Comparison of ENCODE assay signal across 30 cellular contexts in the genomic region with DNA sequence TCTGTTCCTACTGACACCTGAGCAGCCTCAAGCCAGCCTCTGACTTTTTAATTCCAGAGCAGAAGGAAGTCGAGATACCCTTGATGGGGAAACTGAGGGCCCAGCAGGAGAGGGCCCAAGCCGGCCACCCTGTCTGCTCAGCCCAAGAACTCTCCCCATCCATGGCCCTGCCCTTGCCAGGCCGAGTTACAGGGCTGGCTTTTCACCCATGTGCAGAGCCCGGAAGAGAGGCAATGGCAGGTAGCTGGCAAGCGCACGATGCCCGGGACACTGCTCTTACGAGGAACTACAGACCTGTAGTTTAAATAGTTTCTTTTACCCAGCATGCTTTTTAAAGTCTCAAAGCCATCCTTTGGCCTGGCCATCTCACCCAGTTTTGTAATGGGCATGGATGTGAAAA.
"Had no signal": no experiment of that assay in that cellular context is flagged by ENCODE, and none has a peak within 500 bp of the region (broad histone marks: within the 10 kb centered on the region; RNA-seq: fewer than 3 reads in every experiment).

No MANE protein-coding gene starts in this region.

- H3K4me3 Mint-ChIP-seq: natural killer cell treated with Interleukin-12 subunit alpha and Interleukin-12 subunit beta and Interleukin-15 and Interleukin-18, amount 100 ng/mL, for 72 hours; nephron progenitor cell; neural crest cell; stimulated activated effector memory CD8-positive, alpha-beta T cell treated with anti-CD3 and anti-CD28 coated beads, Interleukin-12 subunit alpha, Interleukin-12 subunit beta, amount 100 ng/mL, for 72 hours; stimulated activated naive B cell treated with anti-CD40 and anti-IgM and Interleukin-4, amounts not matched to agents 10 μg/mL and 1 μg/mL and 100 μg/mL, for 72 hours; stimulated activated naive CD8-positive, alpha-beta T cell treated with anti-CD3 and anti-CD28 coated beads, Interleukin-15, Interleukin-2, amounts not matched to agents 100 ng/mL and 50 ng/mL, for 24 hours had no signal

- H3K9ac ChIP-seq: parathyroid adenoma had no signal

- DNase-seq: nephron progenitor cell; nucleus accumbens; ovary; posterior cingulate gyrus; psoas muscle; right cardiac atrium; sigmoid colon; small intestine; stimulated activated CD4-positive, alpha-beta T cell treated with anti-CD3 and anti-CD28 coated beads, Interleukin-15, amount 100 ng/mL, for 24 hours; stimulated activated CD4-positive, alpha-beta T cell treated with anti-CD3 and anti-CD28 coated beads, Interleukin-2, amount 100 ng/mL, for 24 hours; stimulated activated CD4-positive, alpha-beta T cell treated with anti-CD3 and anti-CD28 coated beads, Interleukin-2, amount 100 ng/mL, for 48 hours; stimulated activated CD4-positive, alpha-beta T cell treated with anti-CD3 and anti-CD28 coated beads, Interleukin-4, amount 100 ng/mL, for 24 hours; stimulated activated naive B cell treated with anti-CD40 and anti-IgM and Interleukin-4, amounts not matched to agents 10 μg/mL and 1 μg/mL and 100 μg/mL, for 72 hours; stimulated activated naive CD4-positive, alpha-beta T cell treated with Interleukin-2 at 50 U/mL for 16 hours; stomach; thyroid gland; trophoblast cell; upper lobe of left lung had no signal

- H3K27ac ChIP-seq: neutrophil, ovary, parathyroid adenoma, psoas muscle, sigmoid colon, stomach, thoracic aorta, thyroid gland, tibial nerve, upper lobe of left lung, vagina had no signal

- FAIRE-seq: small intestine, urothelium cell line had no signal

- ATAC-seq: natural killer cell treated with Interleukin-12 subunit alpha and Interleukin-12 subunit beta and Interleukin-15 and Interleukin-18, amount 100 ng/mL, for 72 hours; stimulated activated effector memory CD8-positive, alpha-beta T cell treated with anti-CD3 and anti-CD28 coated beads, Interleukin-12 subunit alpha, Interleukin-12 subunit beta, amount 100 ng/mL, for 72 hours had no signal

- H3K9me3 Mint-ChIP-seq: natural killer cell treated with Interleukin-12 subunit alpha and Interleukin-12 subunit beta and Interleukin-15 and Interleukin-18, amount 100 ng/mL, for 72 hours; neural crest cell; stimulated activated effector memory CD8-positive, alpha-beta T cell treated with anti-CD3 and anti-CD28 coated beads, Interleukin-12 subunit alpha, Interleukin-12 subunit beta, amount 100 ng/mL, for 72 hours; stimulated activated naive B cell treated with anti-CD40 and anti-IgM and Interleukin-4, amounts not matched to agents 10 μg/mL and 1 μg/mL and 100 μg/mL, for 72 hours; stimulated activated naive CD8-positive, alpha-beta T cell treated with anti-CD3 and anti-CD28 coated beads, Interleukin-15, Interleukin-2, amounts not matched to agents 100 ng/mL and 50 ng/mL, for 24 hours had no signal

- H3K27me3 ChIP-seq: neutrophil, ovary, right lobe of liver, sigmoid colon, stomach, thyroid gland, tibial nerve, upper lobe of left lung, vagina had no signal

- H3K9me3 ChIP-seq: neutrophil, ovary, psoas muscle, right lobe of liver, sigmoid colon, stomach, thoracic aorta, thyroid gland, tibial nerve, upper lobe of left lung, vagina had no signal

- H3K4me3 ChIP-seq: ovary, psoas muscle, right lobe of liver, sigmoid colon, stomach, thoracic aorta, thyroid gland, tibial nerve, upper lobe of left lung, vagina had no signal

- H3K27ac Mint-ChIP-seq: natural killer cell treated with Interleukin-12 subunit alpha and Interleukin-12 subunit beta and Interleukin-15 and Interleukin-18, amount 100 ng/mL, for 72 hours; nephron progenitor cell; progenitor cell of endocrine pancreas; stimulated activated effector memory CD8-positive, alpha-beta T cell treated with anti-CD3 and anti-CD28 coated beads, Interleukin-12 subunit alpha, Interleukin-12 subunit beta, amount 100 ng/mL, for 72 hours; stimulated activated naive B cell treated with anti-CD40 and anti-IgM and Interleukin-4, amounts not matched to agents 10 μg/mL and 1 μg/mL and 100 μg/mL, for 72 hours; stimulated activated naive CD8-positive, alpha-beta T cell treated with anti-CD3 and anti-CD28 coated beads, Interleukin-15, Interleukin-2, amounts not matched to agents 100 ng/mL and 50 ng/mL, for 24 hours had no signal

- H3K4me1 ChIP-seq: parathyroid adenoma, psoas muscle, right lobe of liver, sigmoid colon, stomach, thyroid gland had no signal

- H3K36me3 ChIP-seq: neutrophil, ovary, right lobe of liver, thyroid gland, vagina had no signal

- H3K36me3 Mint-ChIP-seq: natural killer cell treated with Interleukin-12 subunit alpha and Interleukin-12 subunit beta and Interleukin-15 and Interleukin-18, amount 100 ng/mL, for 72 hours; stimulated activated naive B cell treated with anti-CD40 and anti-IgM and Interleukin-4, amounts not matched to agents 10 μg/mL and 1 μg/mL and 100 μg/mL, for 72 hours had no signal

- H3K27me3 Mint-ChIP-seq: natural killer cell treated with Interleukin-12 subunit alpha and Interleukin-12 subunit beta and Interleukin-15 and Interleukin-18, amount 100 ng/mL, for 72 hours; progenitor cell of endocrine pancreas; stimulated activated naive B cell treated with anti-CD40 and anti-IgM and Interleukin-4, amounts not matched to agents 10 μg/mL and 1 μg/mL and 100 μg/mL, for 72 hours; stimulated activated naive CD8-positive, alpha-beta T cell treated with anti-CD3 and anti-CD28 coated beads, Interleukin-15, Interleukin-2, amounts not matched to agents 100 ng/mL and 50 ng/mL, for 24 hours had no signal
